Comparison of ENCODE assay signal across 9 cellular contexts in the genomic region with DNA sequence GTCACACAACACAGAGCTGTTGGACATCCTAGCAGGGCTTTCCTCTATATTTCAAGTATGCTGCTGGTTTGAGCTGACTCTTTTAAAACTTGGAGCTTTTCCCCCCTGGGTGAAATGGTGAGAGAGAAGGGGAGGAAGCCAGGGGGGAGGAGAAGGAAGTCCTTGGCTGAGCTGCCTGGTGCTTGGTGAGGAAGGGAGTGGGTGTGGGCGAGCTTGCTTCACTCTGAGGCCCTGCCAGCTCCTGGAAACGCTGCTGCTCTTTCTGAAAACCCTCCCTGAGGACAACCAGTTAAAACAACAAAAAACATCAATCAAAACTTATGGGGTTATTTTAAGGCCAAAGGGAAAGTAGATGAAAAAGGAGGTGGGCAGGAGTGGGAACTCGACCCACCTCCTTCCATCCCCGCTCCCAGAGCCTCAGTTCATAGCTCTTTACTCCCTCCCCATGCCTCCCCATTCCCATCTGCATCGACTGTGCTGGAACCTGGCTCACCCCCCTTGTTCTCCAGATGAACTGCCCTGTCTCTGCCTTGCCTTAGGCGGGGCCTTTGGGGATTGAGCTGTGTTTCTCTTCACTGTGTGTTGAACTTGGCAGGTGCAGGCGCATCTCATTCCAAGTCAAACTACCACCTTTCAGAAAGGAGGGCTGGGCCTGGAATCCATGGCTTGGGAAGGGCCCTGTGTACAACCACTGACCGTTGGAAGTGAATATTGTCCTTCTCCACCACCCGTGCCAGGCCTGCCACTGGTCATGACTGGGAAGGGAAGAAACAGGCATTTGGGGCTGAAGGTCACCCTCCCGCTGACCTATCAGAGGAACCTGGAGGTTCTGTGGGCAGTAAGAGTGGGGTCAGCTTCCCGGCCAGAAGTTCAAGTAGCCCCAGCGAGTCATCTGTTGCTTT.
DNase-seq lines count a peak whose midpoint lies in the region; ATAC-seq and TF ChIP-seq lines count a peak whose summit lies in the region.
"Had no signal": no experiment of that assay in that cellular context is flagged by ENCODE, and none has a peak within 500 bp of the region (broad histone marks: within the 10 kb centered on the region; RNA-seq: fewer than 3 reads in every experiment).

No MANE protein-coding gene starts in this region.

- H3K36me3 ChIP-seq in HCT116 (ENCODE audit: control insufficient read depth in 1 of 2, insufficient read depth in 2 of 2, low read length in 2 of 2): no peaks in the 10 kb centered on the region
- no peaks in the 10 kb centered on the region for H3K36me3 ChIP-seq in breast epithelium

- H3K79me2 ChIP-seq in HCT116 (ENCODE audit: insufficient read depth, low read length): no peaks in the 10 kb centered on the region

- ATAC-seq in HCT116 (peak; percentile 14; the same call in 1 of the 2 replicates), left lobe of liver (peak; percentile 97), sciatic nerve (peak; percentile 96), WTC11 (no peak)
- no peak for ATAC-seq in naive thymus-derived CD8-positive, alpha-beta T cell

- no peak for TF ChIP-seq RAD21 in HCT116 (IDR thresholded peaks at IDR 0.05; ENCODE audit: low read depth)

- TF ChIP-seq CTCF in HCT116 (IDR thresholded peaks at IDR 0.05 in 2 of 3, conservative IDR thresholded peaks at IDR 0.05 in 1 of 3; ENCODE audit: borderline replicate concordance in 1 of 3, insufficient read depth in 1 of 3, low read depth in 2 of 3, low read length in 2 of 3): no peak
- no peak for TF ChIP-seq CTCF in breast epithelium (IDR thresholded peaks at IDR 0.05)
- no peak for TF ChIP-seq CTCF in WTC11 (IDR thresholded peaks at IDR 0.05)

- BruUV-seq in HCT116 (replicated peaks; lab: Mats Ljungman, UMichigan): no TSS peak

- no peaks in the 10 kb centered on the region for H3K36me3 Mint-ChIP-seq in WTC11
- H3K36me3 Mint-ChIP-seq in naive thymus-derived CD8-positive, alpha-beta T cell: no peaks in the 10 kb centered on the region

- H3K9me3 ChIP-seq in HCT116 (ENCODE audit: control insufficient read depth in 1 of 2, insufficient read depth in 1 of 2, low read depth in 1 of 2, low read length in 2 of 2) (no peaks in the 10 kb centered on the region), breast epithelium (no peaks in the 10 kb centered on the region)

- H2AFZ ChIP-seq in HCT116 (ENCODE audit: low read depth, low read length, poor library complexity, severe bottlenecking): no peak overlapping the region

- RAD21 ChIA-PET in HCT116 (lab: Charles Lee; ENCODE audit: low non-redundant PET in 1 of 2, low total read pairs in 2 of 2, uncharacterized antibody in 2 of 2, unreplicated experiment in 2 of 2): no interaction called here

- no peak overlapping the region for H3K27ac ChIP-seq in HCT116 (ENCODE audit: low read depth, low read length)
- H3K27ac ChIP-seq in breast epithelium: peak overlapping the region; percentile 89 to 95

- no peak overlapping the region for H3K9ac ChIP-seq in HCT116 (ENCODE audit: low read length)

- H3K9me2 ChIP-seq in HCT116 (ENCODE audit: insufficient read depth): no peaks in the 10 kb centered on the region

- peaks cover 2% of the 10 kb centered on the region; the same call in 1 of the 2 replicates for H3K27me3 Mint-ChIP-seq in WTC11 (ENCODE audit: low read depth)
- peaks cover 7 to 32% (median 12%) of the 10 kb centered on the region in 5 donors for H3K27me3 Mint-ChIP-seq in naive thymus-derived CD8-positive, alpha-beta T cell

- TF ChIP-seq POLR2A in HCT116 (IDR thresholded peaks at IDR 0.05; ENCODE audit: borderline replicate concordance, extremely low read depth, insufficient read depth, insufficient read length) (no peak), breast epithelium (IDR thresholded peaks at IDR 0.05) (no peak)

- no peak overlapping the region for H3K27ac Mint-ChIP-seq in WTC11
- H3K27ac Mint-ChIP-seq in naive thymus-derived CD8-positive, alpha-beta T cell: no peak overlapping the region

- POLR2A ChIA-PET in HCT116 (lab: Charles Lee) (no interaction called here), WTC11 (lab: Charles Lee) (no interaction called here)
- POLR2A ChIA-PET in naive thymus-derived CD8-positive, alpha-beta T cell (lab: Charles Lee): no interaction called here

- no peaks in the 10 kb centered on the region for H3K4me1 ChIP-seq in HCT116 (ENCODE audit: control insufficient read depth in 1 of 2, insufficient read depth in 2 of 2, low read length in 2 of 2)
- H3K4me1 ChIP-seq in breast epithelium: peaks cover 10 to 17% of the 10 kb centered on the region in 2 donors

- H3K4me1 Mint-ChIP-seq in WTC11: peaks cover 7% of the 10 kb centered on the region
- peaks cover 0 to 2% (median 0%) of the 10 kb centered on the region in 4 donors for H3K4me1 Mint-ChIP-seq in naive thymus-derived CD8-positive, alpha-beta T cell

- H3K4me3 ChIP-seq in HCT116 (replicated peaks in 1 of 2; ENCODE audit: low read depth in 1 of 2, low read length in 2 of 2) (no peak overlapping the region), breast epithelium (peak overlapping the region in 1 of 3 donors; percentile 29)

- intact Hi-C loops in HCT116 (cut with micrococcal nuclease): no loop called here
- intact Hi-C loops in breast epithelium (cut with DNase I; ENCODE audit: low total_unique reads): no loop called here
- intact Hi-C loops in sciatic nerve (cut with DNase I): no loop called here

- H3K27me3 ChIP-seq in HCT116 (ENCODE audit: insufficient read depth, low read length): peaks cover 7% of the 10 kb centered on the region; the same call in 1 of the 2 replicates
- no peaks in the 10 kb centered on the region for H3K27me3 ChIP-seq in breast epithelium

- no peak for DNase-seq in HCT116 (ENCODE audit: low read depth, low spot score)
- DNase-seq in breast epithelium (ENCODE audit: low spot score in 2 of 2): peak; percentile 92 to 96
- DNase-seq in left lobe of liver (ENCODE audit: low spot score): peak; percentile 93
- DNase-seq in sciatic nerve (ENCODE audit: low spot score): peak; percentile 90
- DNase-seq in WTC11 (ENCODE audit: low spot score): no peak
- DNase-seq in cerebellar nuclear complex (lab: John Stamatoyannopoulos, UW): no peak
- no peak for DNase-seq in naive thymus-derived CD8-positive, alpha-beta T cell
- no peak for DNase-seq in NCI-H345 (lab: John Stamatoyannopoulos, UW)
- DNase-seq: activated naive CD4-positive, alpha-beta T cell had no signal

- no peaks in the 10 kb centered on the region for H4K20me1 ChIP-seq in HCT116 (ENCODE audit: insufficient read depth)

- H3K4me2 ChIP-seq in HCT116 (ENCODE audit: low read length): no peak overlapping the region

- H3K4me3 Mint-ChIP-seq in WTC11: no peak overlapping the region
- no peak overlapping the region for H3K4me3 Mint-ChIP-seq in naive thymus-derived CD8-positive, alpha-beta T cell

- CTCF ChIA-PET in HCT116 (lab: Charles Lee) (no interaction called here), WTC11 (lab: Charles Lee) (interaction anchor here (1.1 to 1.3 kb wide), 2 partner anchors 110 to 363 kb away, joined by 3 read pairs; no protein-coding TSS in a partner anchor)

- no peaks in the 10 kb centered on the region for H3K9me3 Mint-ChIP-seq in WTC11
- H3K9me3 Mint-ChIP-seq in naive thymus-derived CD8-positive, alpha-beta T cell: no peaks in the 10 kb centered on the region

TF ChIP-seq in HCT116, 20 proteins besides CTCF, POLR2A, EP300 and RAD21 (continues in another document):
- TF ChIP-seq YY1 (IDR thresholded peaks at IDR 0.05; ENCODE audit: extremely low read depth, insufficient replicate concordance, low read depth, low read length) (no peak), CBX3 (IDR thresholded peaks at IDR 0.05; ENCODE audit: low read depth) (no peak), EZH2 (IDR thresholded peaks at IDR 0.05) (no peak)
- TF ChIP-seq, protein P1, sequence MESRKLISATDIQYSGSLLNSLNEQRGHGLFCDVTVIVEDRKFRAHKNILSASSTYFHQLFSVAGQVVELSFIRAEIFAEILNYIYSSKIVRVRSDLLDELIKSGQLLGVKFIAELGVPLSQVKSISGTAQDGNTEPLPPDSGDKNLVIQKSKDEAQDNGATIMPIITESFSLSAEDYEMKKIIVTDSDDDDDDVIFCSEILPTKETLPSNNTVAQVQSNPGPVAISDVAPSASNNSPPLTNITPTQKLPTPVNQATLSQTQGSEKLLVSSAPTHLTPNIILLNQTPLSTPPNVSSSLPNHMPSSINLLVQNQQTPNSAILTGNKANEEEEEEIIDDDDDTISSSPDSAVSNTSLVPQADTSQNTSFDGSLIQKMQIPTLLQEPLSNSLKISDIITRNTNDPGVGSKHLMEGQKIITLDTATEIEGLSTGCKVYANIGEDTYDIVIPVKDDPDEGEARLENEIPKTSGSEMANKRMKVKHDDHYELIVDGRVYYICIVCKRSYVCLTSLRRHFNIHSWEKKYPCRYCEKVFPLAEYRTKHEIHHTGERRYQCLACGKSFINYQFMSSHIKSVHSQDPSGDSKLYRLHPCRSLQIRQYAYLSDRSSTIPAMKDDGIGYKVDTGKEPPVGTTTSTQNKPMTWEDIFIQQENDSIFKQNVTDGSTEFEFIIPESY (IDR thresholded peaks at IDR 0.05; ENCODE audit: extremely low read depth, insufficient replicate concordance, low read length): no peak

TF ChIP-seq in WTC11, 78 proteins besides CTCF, POLR2A, EP300 and RAD21 (continues in another document):
- TF ChIP-seq ESRRA (CRISPR knock-in tag; IDR thresholded peaks at IDR 0.05; ENCODE audit: borderline replicate concordance) (no peak), GTF2I (CRISPR knock-in tag; conservative IDR thresholded peaks at IDR 0.05) (no peak), GABPB1 (CRISPR knock-in tag; IDR thresholded peaks at IDR 0.05) (no peak), CBFB (CRISPR knock-in tag; IDR thresholded peaks at IDR 0.05; ENCODE audit: low read depth) (no peak), ETV6 (CRISPR knock-in tag; IDR thresholded peaks at IDR 0.05) (no peak), MYBL2 (CRISPR knock-in tag; IDR thresholded peaks at IDR 0.05) (no peak), CREM (CRISPR knock-in tag; IDR thresholded peaks at IDR 0.05) (no peak)

Comparison
In these comparisons a context has a peak if more than half of its experiments do, and no peak if none do; other contexts are left out.
1. ATAC-seq: peak in HCT116 (single experiment), left lobe of liver (single experiment) and sciatic nerve (single experiment); none in WTC11 (single experiment) and naive thymus-derived CD8-positive, alpha-beta T cell (0 of 2).
2. DNase-seq: peak in breast epithelium (2 of 2), left lobe of liver (single experiment) and sciatic nerve (single experiment); none in HCT116 (single experiment), WTC11 (single experiment), cerebellar nuclear complex (0 of 2), naive thymus-derived CD8-positive, alpha-beta T cell (0 of 10) and NCI-H345 (single experiment).